22 cellular contexts compared by ENCODE assay signal in genomic region chr11:47896199-47896598, GRCh38.
"Had no signal": no experiment of that assay in that cellular context is flagged by ENCODE, and none has a peak within 500 bp of the region (broad histone marks: within the 10 kb centered on the region; RNA-seq: fewer than 3 reads in every experiment).

No MANE protein-coding gene starts in this region.

- DNase-seq: effector CD4-positive, alpha-beta T cell; effector memory CD4-positive, alpha-beta T cell; foreskin keratinocyte; heart left ventricle; hypothalamus; immature natural killer cell; islet precursor cell; left cardiac atrium; left lung; left ventricle myocardium superior; lower lobe of right lung; mesendoderm; mucosa of descending colon; naive thymus-derived CD4-positive, alpha-beta T cell had no signal

- H3K4me1 Mint-ChIP-seq: mesothelial cell of epicardium had no signal

- H3K27ac ChIP-seq: coronary artery, esophagus muscularis mucosa, foreskin keratinocyte, gastroesophageal sphincter, heart left ventricle, hepatocyte, left lung, lower lobe of right lung had no signal

- H3K9me3 Mint-ChIP-seq: immature natural killer cell; naive thymus-derived CD4-positive, alpha-beta T cell had no signal

- H3K9me3 ChIP-seq: esophagus muscularis mucosa, gastroesophageal sphincter, left lung, lower lobe of right lung had no signal

- H3K27ac Mint-ChIP-seq: immature natural killer cell, mesothelial cell of epicardium had no signal

- H3K36me3 Mint-ChIP-seq: immature natural killer cell had no signal

- ATAC-seq: foreskin keratinocyte; gastroesophageal sphincter; heart left ventricle; left cardiac atrium; left lung; left ventricle myocardium superior; lower lobe of right lung; mucosa of descending colon; naive thymus-derived CD4-positive, alpha-beta T cell had no signal

- H3K4me3 ChIP-seq: coronary artery, esophagus muscularis mucosa, gastroesophageal sphincter, heart left ventricle, hepatocyte, left lung, lower lobe of right lung, mucosa of descending colon had no signal

- H3K4me3 Mint-ChIP-seq: immature natural killer cell; mesothelial cell of epicardium; naive thymus-derived CD4-positive, alpha-beta T cell had no signal

- H3K4me1 ChIP-seq: esophagus muscularis mucosa, foreskin keratinocyte, gastroesophageal sphincter, heart left ventricle, left lung, lower lobe of right lung had no signal

- FAIRE-seq: colon, endothelial cell of umbilical vein, frontal cortex had no signal

- H3K36me3 ChIP-seq: esophagus muscularis mucosa, gastroesophageal sphincter, heart left ventricle, left lung, lower lobe of right lung had no signal
